ENCODE assay signal across 22 cellular contexts in genomic region chr12:88408828-88409227, GRCh38.
"Had no signal": no experiment of that assay in that cellular context is flagged by ENCODE, and none has a peak within 500 bp of the region (broad histone marks: within the 10 kb centered on the region; RNA-seq: fewer than 3 reads in every experiment).

No MANE protein-coding gene starts in this region.

- H3K27me3 ChIP-seq: esophagus muscularis mucosa, gastroesophageal sphincter, spleen, testis, tibial nerve had no signal

- H3K9me3 ChIP-seq: esophagus muscularis mucosa, gastroesophageal sphincter, psoas muscle, spleen, testis, tibial nerve had no signal

- H3K9me3 Mint-ChIP-seq: naive B cell; nephron; stimulated activated memory B cell treated with anti-CD40 and anti-IgM and Interleukin-4, amounts not matched to agents 10 μg/mL and 1 μg/mL and 100 μg/mL, for 72 hours had no signal

- H3K36me3 ChIP-seq: esophagus muscularis mucosa, gastroesophageal sphincter, spleen, tibial nerve had no signal

- H3K27me3 Mint-ChIP-seq: naive B cell; stimulated activated memory B cell treated with anti-CD40 and anti-IgM and Interleukin-4, amounts not matched to agents 10 μg/mL and 1 μg/mL and 100 μg/mL, for 72 hours; stimulated activated naive CD8-positive, alpha-beta T cell treated with anti-CD3 and anti-CD28 coated beads, Interleukin-15, amount 100 ng/mL, for 72 hours had no signal

- H3K36me3 Mint-ChIP-seq: immature natural killer cell; naive B cell; stimulated activated memory B cell treated with anti-CD40 and anti-IgM and Interleukin-4, amounts not matched to agents 10 μg/mL and 1 μg/mL and 100 μg/mL, for 72 hours had no signal

- H3K4me3 Mint-ChIP-seq: immature natural killer cell; naive B cell; nephron; stimulated activated memory B cell treated with anti-CD40 and anti-IgM and Interleukin-4, amounts not matched to agents 10 μg/mL and 1 μg/mL and 100 μg/mL, for 72 hours; stimulated activated naive CD8-positive, alpha-beta T cell treated with anti-CD3 and anti-CD28 coated beads, Interleukin-15, amount 100 ng/mL, for 72 hours had no signal

- H3K27ac Mint-ChIP-seq: immature natural killer cell; naive B cell; nephron; stimulated activated memory B cell treated with anti-CD40 and anti-IgM and Interleukin-4, amounts not matched to agents 10 μg/mL and 1 μg/mL and 100 μg/mL, for 72 hours; stimulated activated naive CD8-positive, alpha-beta T cell treated with anti-CD3 and anti-CD28 coated beads, Interleukin-15, amount 100 ng/mL, for 72 hours had no signal

- H3K4me1 Mint-ChIP-seq: immature natural killer cell; naive B cell; nephron; stimulated activated memory B cell treated with anti-CD40 and anti-IgM and Interleukin-4, amounts not matched to agents 10 μg/mL and 1 μg/mL and 100 μg/mL, for 72 hours; stimulated activated naive CD8-positive, alpha-beta T cell treated with anti-CD3 and anti-CD28 coated beads, Interleukin-15, amount 100 ng/mL, for 72 hours had no signal

- H2AFZ ChIP-seq: parathyroid adenoma had no signal

- H3K4me1 ChIP-seq: parathyroid adenoma, psoas muscle, spleen, testis, tibial nerve had no signal

- H3K27ac ChIP-seq: epithelial cell of prostate, esophagus muscularis mucosa, gastroesophageal sphincter, parathyroid adenoma, psoas muscle, spleen, testis, tibial nerve had no signal

- H3K79me2 ChIP-seq: parathyroid adenoma had no signal

- ATAC-seq: gastroesophageal sphincter; left colon; psoas muscle; sciatic nerve; stimulated activated memory B cell treated with anti-CD40 and anti-IgM and Interleukin-4, amounts not matched to agents 10 μg/mL and 1 μg/mL and 100 μg/mL, for 72 hours; stimulated activated naive CD8-positive, alpha-beta T cell treated with anti-CD3 and anti-CD28 coated beads, Interleukin-15, amount 100 ng/mL, for 72 hours had no signal

- H3K4me3 ChIP-seq: esophagus muscularis mucosa, gastroesophageal sphincter, psoas muscle, spleen, testis, tibial nerve had no signal

- DNase-seq: effector memory CD4-positive, alpha-beta T cell; glutamatergic neuron; immature natural killer cell; kidney; left colon; mesenchymal stem cell; naive B cell; psoas muscle; spleen; stimulated activated CD4-positive, alpha-beta T cell treated with anti-CD3 and anti-CD28 coated beads, Interleukin-15, amount 100 ng/mL, for 24 hours; stimulated activated CD4-positive, alpha-beta T cell treated with anti-CD3 and anti-CD28 coated beads, Interleukin-1b, Interleukin-23, amount 100 ng/mL, for 48 hours; stimulated activated CD4-positive, alpha-beta T cell treated with anti-CD3 and anti-CD28 coated beads, Interleukin-4, amount 100 ng/mL, for 24 hours; stimulated activated naive CD8-positive, alpha-beta T cell treated with anti-CD3 and anti-CD28 coated beads, Interleukin-15, amount 100 ng/mL, for 72 hours; testis had no signal
